ENCODE assay signal across 10 cellular contexts in the genomic region with DNA sequence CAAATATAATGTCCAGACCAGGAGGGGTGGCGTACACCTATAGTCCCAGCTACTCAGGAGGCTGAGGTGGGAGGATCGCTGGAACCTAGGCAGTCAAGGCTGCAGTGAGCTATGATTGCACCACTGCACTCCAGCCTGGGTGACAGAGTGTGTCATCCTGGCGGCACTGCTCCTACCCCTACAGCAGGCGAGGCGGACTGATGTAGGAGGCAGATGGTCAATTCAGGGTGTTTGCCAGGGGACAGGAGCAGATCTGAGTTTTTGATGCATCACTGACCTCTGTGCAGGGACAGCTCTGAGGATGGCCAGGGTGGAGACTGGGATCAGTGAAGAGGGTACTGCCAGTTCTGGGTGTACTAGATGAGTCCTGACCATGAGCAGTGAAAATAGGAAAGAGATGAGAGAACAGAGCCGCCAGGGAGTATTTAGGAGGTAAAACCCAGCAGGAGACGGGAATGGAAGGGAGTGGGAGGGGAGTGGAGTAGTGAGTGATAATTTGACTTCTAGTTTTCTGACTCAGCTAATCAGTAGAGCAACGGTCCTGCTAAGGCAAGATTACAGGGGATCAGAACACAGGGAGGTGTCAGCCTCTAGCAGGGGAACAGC.
A peak's percentile ranks its signal among the peaks of the same experiment; 100 is the strongest.
DNase-seq lines count a peak whose midpoint lies in the region; ATAC-seq, FAIRE-seq and TF ChIP-seq lines count a peak whose summit lies in the region.
"Had no signal": no experiment of that assay in that cellular context is flagged by ENCODE, and none has a peak within 500 bp of the region (broad histone marks: within the 10 kb centered on the region; RNA-seq: fewer than 3 reads in every experiment).

No MANE protein-coding gene starts in this region.

- ATAC-seq in GM18511 (IDR thresholded peaks at IDR 0.05; ENCODE audit: unreplicated experiment): peak; percentile 70
- ATAC-seq in GM21717 (IDR thresholded peaks at IDR 0.05; ENCODE audit: unreplicated experiment): peak; percentile 42
- ATAC-seq in HG03432 (IDR thresholded peaks at IDR 0.05; ENCODE audit: unreplicated experiment): peak; percentile 41

- no peaks in the 10 kb centered on the region for H3K36me3 ChIP-seq in kidney (ENCODE audit: control insufficient read depth in 1 of 2, insufficient read depth in 2 of 2, low read length in 2 of 2)

- H3K9me3 ChIP-seq in kidney (ENCODE audit: control insufficient read depth in 1 of 2, low read length in 2 of 2): no peaks in the 10 kb centered on the region
- H3K9me3 ChIP-seq: SK-N-SH had no signal

- DNase-seq in kidney (peak; percentile 41), NCI-H446 treated with DMSO at 0.1 percent for 48 hours (lab: John Stamatoyannopoulos, UW) (no peak), NCI-H2107 treated with DMSO at 0.1 percent for 48 hours (lab: John Stamatoyannopoulos, UW; ENCODE audit: unreplicated experiment) (no peak), DMS79 treated with DMSO at 0.1 percent for 48 hours (lab: John Stamatoyannopoulos, UW) (no peak), T-helper 9 cell (no peak)
- DNase-seq: H7, SK-N-SH had no signal

- no peak overlapping the region for H3K27ac ChIP-seq in kidney (ENCODE audit: low read depth in 2 of 2, low read length in 2 of 2)

- no peak for FAIRE-seq in kidney (lab: Jason Lieb, UNC)

- no peak overlapping the region for H3K9ac ChIP-seq in kidney (ENCODE audit: low read length in 2 of 2)
- H3K9ac ChIP-seq: SK-N-SH had no signal

- intact Hi-C loops in kidney (cut with DNase I): no loop called here

- no peak for TF ChIP-seq CTCF in kidney (IDR thresholded peaks at IDR 0.05; ENCODE audit: borderline replicate concordance, extremely low read depth, insufficient read depth)

- H3K4me1 ChIP-seq in kidney (ENCODE audit: control insufficient read depth in 1 of 2, insufficient read depth in 1 of 2, low read depth in 1 of 2, low read length in 2 of 2): peaks cover 0 to 7% of the 10 kb centered on the region in 2 donors

- no peak overlapping the region for H3K4me3 ChIP-seq in kidney (ENCODE audit: low read length in 2 of 2)
